Comparison of ENCODE assay signal across 17 cellular contexts in the genomic region with DNA sequence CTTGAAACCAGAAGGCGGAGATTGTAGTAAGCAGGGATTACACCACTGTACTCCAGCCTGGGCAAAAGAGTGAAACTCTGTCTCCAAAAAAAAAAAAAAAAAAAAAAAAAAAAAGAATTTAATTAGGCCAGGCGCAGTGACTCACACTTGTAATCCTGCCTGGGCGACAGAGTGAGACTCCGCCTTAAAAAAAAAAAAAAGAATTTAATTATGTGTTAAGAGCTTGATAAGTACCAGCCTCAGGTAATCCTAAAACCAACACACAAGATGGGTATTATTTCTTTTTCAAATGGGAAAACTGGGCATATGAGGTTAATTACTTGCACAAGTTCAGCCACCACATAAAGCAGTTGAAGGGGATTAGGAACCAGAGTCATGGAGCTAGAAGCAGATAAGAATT. TPM values are rescaled to one million over a fixed set of nuclear protein-coding genes. Genes with fewer than 3 reads are reported as not detected.
DNase-seq lines count a peak whose midpoint lies in the region; ATAC-seq, FAIRE-seq and TF ChIP-seq lines count a peak whose summit lies in the region.
"Had no signal": no experiment of that assay in that cellular context is flagged by ENCODE, and none has a peak within 500 bp of the region (broad histone marks: within the 10 kb centered on the region; RNA-seq: fewer than 3 reads in every experiment).

No MANE protein-coding gene starts in this region.

- H3K9ac ChIP-seq in astrocyte (ENCODE audit: low read length) (no peak overlapping the region), H9 (ENCODE audit: extremely low read depth, insufficient read length, low read length) (no peak overlapping the region)
- H3K9ac ChIP-seq: parathyroid adenoma had no signal

- ATAC-seq in HG02938 (IDR thresholded peaks at IDR 0.05; ENCODE audit: unreplicated experiment), result no peak
- ATAC-seq: A549 had no signal

- H3K23me2 ChIP-seq in H9 (ENCODE audit: insufficient read length, low read depth, low read length, poor library complexity, severe bottlenecking), result no peaks in the 10 kb centered on the region

- H3K4me3 Mint-ChIP-seq in astrocyte (ENCODE audit: unreplicated experiment) (no peak overlapping the region), H9 (no peak overlapping the region)
- H3K4me3 Mint-ChIP-seq: activated naive CD8-positive, alpha-beta T cell treated with anti-CD3 and anti-CD28 coated beads for 36 hours had no signal

- H3K18ac ChIP-seq in H9 (ENCODE audit: insufficient read length, low read depth, low read length), result no peak overlapping the region

- H3K27ac Mint-ChIP-seq in astrocyte (ENCODE audit: unreplicated experiment) (no peak overlapping the region), H9 (no peak overlapping the region)
- H3K27ac Mint-ChIP-seq: activated naive CD8-positive, alpha-beta T cell treated with anti-CD3 and anti-CD28 coated beads for 36 hours had no signal

- H3K9me3 Mint-ChIP-seq in astrocyte (ENCODE audit: unreplicated experiment) (no peaks in the 10 kb centered on the region), H9 (no peaks in the 10 kb centered on the region)
- H3K9me3 Mint-ChIP-seq: activated naive CD8-positive, alpha-beta T cell treated with anti-CD3 and anti-CD28 coated beads for 36 hours had no signal

- no peak overlapping the region for H2BK120ac ChIP-seq in H9 (ENCODE audit: low read depth, low read length, poor library complexity, severe bottlenecking)

- H3K4me1 Mint-ChIP-seq in astrocyte (ENCODE audit: low read depth, unreplicated experiment) (peaks cover 2% of the 10 kb centered on the region), H9 (no peaks in the 10 kb centered on the region)
- H3K4me1 Mint-ChIP-seq: activated naive CD8-positive, alpha-beta T cell treated with anti-CD3 and anti-CD28 coated beads for 36 hours had no signal

- no peak overlapping the region for H3K4me2 ChIP-seq in astrocyte (ENCODE audit: low read length)
- no peak overlapping the region for H3K4me2 ChIP-seq in H9 (ENCODE audit: insufficient read depth, insufficient read length, low read length)
- H3K4me2 ChIP-seq: A549 had no signal

- H3K27me3 Mint-ChIP-seq in astrocyte (ENCODE audit: low read depth, unreplicated experiment), result no peaks in the 10 kb centered on the region
- H3K27me3 Mint-ChIP-seq in H9 (ENCODE audit: low read depth), result no peaks in the 10 kb centered on the region
- H3K27me3 Mint-ChIP-seq: activated naive CD8-positive, alpha-beta T cell treated with anti-CD3 and anti-CD28 coated beads for 36 hours had no signal

- H4K8ac ChIP-seq in H9 (replicated peaks; ENCODE audit: insufficient read length, low read depth, low read length), result no peak overlapping the region

- H3K27ac ChIP-seq in astrocyte (ENCODE audit: low read depth, low read length) (no peak overlapping the region), small intestine (ENCODE audit: low read depth in 1 of 2, low read length in 1 of 2) (no peak overlapping the region), H9 (ENCODE audit: insufficient read length, low read depth, low read length) (no peak overlapping the region)
- H3K27ac ChIP-seq: A549, parathyroid adenoma, SJCRH30 had no signal

- H3K27me3 ChIP-seq in astrocyte (ENCODE audit: insufficient read depth, low read length) (no peaks in the 10 kb centered on the region), small intestine (ENCODE audit: control insufficient read depth in 2 of 2, insufficient read depth in 2 of 2, low read length in 2 of 2) (no peaks in the 10 kb centered on the region), H9 (ENCODE audit: insufficient read depth, low read length) (no peaks in the 10 kb centered on the region)
- H3K27me3 ChIP-seq: SJCRH30 had no signal

- no peak overlapping the region for H4K5ac ChIP-seq in H9 (ENCODE audit: insufficient read length, low read depth, low read length)

- no peak overlapping the region for H3K14ac ChIP-seq in H9 (ENCODE audit: insufficient read depth, low read length)

- FAIRE-seq in astrocyte (lab: Jason Lieb, UNC) (no peak), small intestine (lab: Jason Lieb, UNC) (peak; percentile 36)
- FAIRE-seq: A549, colon had no signal

- H2AK5ac ChIP-seq in H9 (ENCODE audit: insufficient read length, low read length), result no peak overlapping the region

- 53 to 66% (median 56%) methylated on average over 4 of the region's 4 CpGs for WGBS in small intestine, 3 donors
- no CpG with 5 or more reads among the region's 4 CpGs for WGBS in H9 (ENCODE audit: extremely low coverage, insufficient read length, low lambda C conversion rate)

- H3K4me1 ChIP-seq in astrocyte (ENCODE audit: insufficient read depth, low read length), result peaks cover 3% of the 10 kb centered on the region
- no peaks in the 10 kb centered on the region for H3K4me1 ChIP-seq in small intestine (ENCODE audit: control insufficient read depth in 2 of 2, insufficient read depth in 1 of 2, low read depth in 1 of 2, low read length in 1 of 2)
- H3K4me1 ChIP-seq in H9 (ENCODE audit: insufficient read depth, low read length), result no peaks in the 10 kb centered on the region
- H3K4me1 ChIP-seq: A549, parathyroid adenoma, SJCRH30 had no signal

- no peak overlapping the region for H2BK15ac ChIP-seq in H9 (ENCODE audit: low read depth, low read length)

- no peak overlapping the region for H2BK12ac ChIP-seq in H9 (ENCODE audit: insufficient read length, low read depth, low read length)

- no peak overlapping the region for H4K91ac ChIP-seq in H9 (ENCODE audit: insufficient read length, low read depth, low read length)

- DNase-seq in NCI-H2029 (lab: John Stamatoyannopoulos, UW) (peak; percentile 3), NCI-H2029 treated with DMSO at 0.1 percent for 48 hours (lab: John Stamatoyannopoulos, UW) (no peak), NCI-H2107 (lab: John Stamatoyannopoulos, UW) (peak; percentile 1), astrocyte (ENCODE audit: low read depth) (peak; percentile 14), small intestine (peak; percentile 52), H9 (no peak), HPDE6-E6E7 (ENCODE audit: extremely low spot score) (no peak)
- DNase-seq: activated CD8-positive, alpha-beta memory T cell treated with anti-CD3 and anti-CD28 coated beads, Interleukin-2, amount 50 U/mL, for 4 hours; activated naive CD8-positive, alpha-beta T cell treated with anti-CD3 and anti-CD28 coated beads for 36 hours; midbrain; stimulated activated CD4-positive, alpha-beta T cell treated with anti-CD3 and anti-CD28 coated beads, Interleukin-1b, Interleukin-23, amount 100 ng/mL, for 48 hours; trophoblast cell had no signal

- H3K9me3 ChIP-seq in astrocyte (ENCODE audit: insufficient read depth, low read depth, low read length) (no peaks in the 10 kb centered on the region), small intestine (ENCODE audit: control insufficient read depth, low read depth) (no peaks in the 10 kb centered on the region), H9 (ENCODE audit: control insufficient read depth, low read depth, low read length) (no peaks in the 10 kb centered on the region)
- H3K9me3 ChIP-seq: A549, SJCRH30 had no signal

- H3K79me2 ChIP-seq in astrocyte (ENCODE audit: insufficient read depth, low read length) (peaks cover 7% of the 10 kb centered on the region), H9 (ENCODE audit: insufficient read depth, low read length) (no peaks in the 10 kb centered on the region)
- H3K79me2 ChIP-seq: parathyroid adenoma had no signal

- H3K36me3 Mint-ChIP-seq in astrocyte (ENCODE audit: low read depth, unreplicated experiment) (peaks cover 9% of the 10 kb centered on the region), H9 (ENCODE audit: insufficient read depth in 1 of 3, low read depth in 3 of 3) (peaks cover 9 to 51% (median 43%) of the 10 kb centered on the region in 3 experiments; a peak in 6 of 7 replicates)

- H3K79me1 ChIP-seq in H9 (ENCODE audit: insufficient read depth, low read depth, low read length, poor library complexity, severe bottlenecking), result no peaks in the 10 kb centered on the region

- H3K23ac ChIP-seq in H9 (ENCODE audit: insufficient read length, low read depth, low read length), result no peak overlapping the region

- no peak overlapping the region for H2BK20ac ChIP-seq in H9 (ENCODE audit: low read depth, low read length, poor library complexity, severe bottlenecking)

- H3K36me3 ChIP-seq in astrocyte (ENCODE audit: insufficient read depth, low read length) (peaks cover 34% of the 10 kb centered on the region), small intestine (ENCODE audit: control insufficient read depth in 2 of 2, insufficient read depth in 2 of 2, low read length in 2 of 2) (peaks cover 4 to 16% of the 10 kb centered on the region in 2 donors)

- TF ChIP-seq CTCF in astrocyte (IDR thresholded peaks at IDR 0.05; ENCODE audit: insufficient read depth, low read depth, low read length), result no peak
- TF ChIP-seq CTCF in H9 (conservative IDR thresholded peaks at IDR 0.05), result no peak

- no peak overlapping the region for H2AFZ ChIP-seq in astrocyte (ENCODE audit: low read depth, low read length)
- H2AFZ ChIP-seq in H9 (ENCODE audit: low read length), result no peak overlapping the region
- H2AFZ ChIP-seq: parathyroid adenoma had no signal

- H3T11ph ChIP-seq in H9 (ENCODE audit: low read length), result no peak overlapping the region

- H2BK5ac ChIP-seq in H9 (ENCODE audit: insufficient read length, low read length), result no peak overlapping the region

- H3K4me3 ChIP-seq in astrocyte (ENCODE audit: insufficient read depth, low read depth, low read length), result no peak overlapping the region
- H3K4me3 ChIP-seq in small intestine (ENCODE audit: low read depth in 1 of 2, low read length in 2 of 2), result no peak overlapping the region
- H3K4me3 ChIP-seq: A549, SJCRH30 had no signal

- H4K20me1 ChIP-seq in astrocyte (ENCODE audit: insufficient read depth, low read length) (no peaks in the 10 kb centered on the region), H9 (ENCODE audit: control insufficient read depth, insufficient read depth, insufficient read length) (no peaks in the 10 kb centered on the region)

- H3K56ac ChIP-seq in H9 (ENCODE audit: insufficient read length, low read depth, low read length), result no peak overlapping the region

- H3K4ac ChIP-seq in H9 (ENCODE audit: low read depth, low read length), result no peak overlapping the region

RNA-seq across cellular contexts. Expression of a gene that starts 49.0 kb away (rescaled TPM):
- total RNA-seq in astrocyte (54.5 and 58.4 TPM in 2 replicates), H9 (2021) (70.0 and 74.2 TPM in 2 replicates)
- polyA plus RNA-seq in small intestine, result 10 to 100 TPM in 1 of 3 donors, 1 to 10 TPM in 2; 6.7 to 17.7 (median 7.0) TPM

RNA-seq across cellular contexts. Expression of a gene that starts 49.2 kb away (rescaled TPM):
- total RNA-seq in astrocyte (85.4 and 93.7 TPM in 2 replicates), H9 (2021) (245 and 250 TPM in 2 replicates)
- polyA plus RNA-seq in small intestine, result 10 to 100 TPM; 25.3 to 80.5 (median 30.0) TPM

Comparison
In these comparisons a context has a peak if more than half of its experiments do, and no peak if none do; other contexts are left out.
1. DNase-seq: peak in NCI-H2029 (single experiment), NCI-H2107 (single experiment), astrocyte (single experiment) and small intestine (single experiment); none in NCI-H2029 treated with DMSO at 0.1 percent for 48 hours (single experiment), H9 (single experiment) and HPDE6-E6E7 (single experiment).